ENCODE assay signal across 21 cellular contexts in genomic region chr11:21401496-21401895, GRCh38.
"Had no signal": no experiment of that assay in that cellular context is flagged by ENCODE, and none has a peak within 500 bp of the region (broad histone marks: within the 10 kb centered on the region; RNA-seq: fewer than 3 reads in every experiment).

No MANE protein-coding gene starts in this region.

- H3K4me1 Mint-ChIP-seq: immature natural killer cell; naive B cell; natural killer cell; stimulated activated naive B cell treated with anti-CD40 and anti-IgM and Interleukin-4, amounts not matched to agents 10 μg/mL and 1 μg/mL and 100 μg/mL, for 72 hours had no signal

- H3K27ac Mint-ChIP-seq: immature natural killer cell; mesothelial cell of epicardium; naive B cell; natural killer cell; progenitor cell of endocrine pancreas; stimulated activated naive B cell treated with anti-CD40 and anti-IgM and Interleukin-4, amounts not matched to agents 10 μg/mL and 1 μg/mL and 100 μg/mL, for 72 hours had no signal

- H3K9me3 Mint-ChIP-seq: mesothelial cell of epicardium; stimulated activated naive B cell treated with anti-CD40 and anti-IgM and Interleukin-4, amounts not matched to agents 10 μg/mL and 1 μg/mL and 100 μg/mL, for 72 hours had no signal

- DNase-seq: hypothalamus; immature natural killer cell; left ventricle myocardium inferior; mesendoderm; naive B cell; natural killer cell; ovary; right lobe of liver; stimulated activated CD4-positive, alpha-beta T cell treated with anti-CD3 and anti-CD28 coated beads, Interleukin-2, amount 100 ng/mL, for 24 hours; stimulated activated CD4-positive, alpha-beta T cell treated with anti-CD3 and anti-CD28 coated beads, Interleukin-4, amount 100 ng/mL, for 1 hour; stimulated activated naive B cell treated with anti-CD40 and anti-IgM and Interleukin-4, amounts not matched to agents 10 μg/mL and 1 μg/mL and 100 μg/mL, for 72 hours; stimulated activated naive CD8-positive, alpha-beta T cell treated with anti-CD3 and anti-CD28 coated beads, Interleukin-15, Interleukin-2, amounts not matched to agents 100 U/mL and 50 U/mL, for 24 hours; stomach; testis; thyroid gland; transverse colon; upper lobe of left lung had no signal

- H3K4me3 Mint-ChIP-seq: immature natural killer cell; mesothelial cell of epicardium; naive B cell; natural killer cell; stimulated activated naive B cell treated with anti-CD40 and anti-IgM and Interleukin-4, amounts not matched to agents 10 μg/mL and 1 μg/mL and 100 μg/mL, for 72 hours had no signal

- ATAC-seq: natural killer cell; right lobe of liver; stimulated activated naive B cell treated with anti-CD40 and anti-IgM and Interleukin-4, amounts not matched to agents 10 μg/mL and 1 μg/mL and 100 μg/mL, for 72 hours; stimulated activated naive CD8-positive, alpha-beta T cell treated with anti-CD3 and anti-CD28 coated beads, Interleukin-15, Interleukin-2, amounts not matched to agents 100 U/mL and 50 U/mL, for 24 hours had no signal

- H3K27ac ChIP-seq: left ventricle myocardium inferior, ovary, right atrium auricular region, right lobe of liver, stomach, testis, thyroid gland, transverse colon, upper lobe of left lung, vagina had no signal

- H3K36me3 Mint-ChIP-seq: immature natural killer cell; mesothelial cell of epicardium; naive B cell; natural killer cell; stimulated activated naive B cell treated with anti-CD40 and anti-IgM and Interleukin-4, amounts not matched to agents 10 μg/mL and 1 μg/mL and 100 μg/mL, for 72 hours had no signal

- H3K27me3 Mint-ChIP-seq: naive B cell; progenitor cell of endocrine pancreas; stimulated activated naive B cell treated with anti-CD40 and anti-IgM and Interleukin-4, amounts not matched to agents 10 μg/mL and 1 μg/mL and 100 μg/mL, for 72 hours had no signal
